Comparison of ENCODE assay signal across 8 cellular contexts in genomic region chr4:140150636-140150885, GRCh38. TPM values are rescaled to one million over a fixed set of nuclear protein-coding genes. Genes with fewer than 3 reads are reported as not detected.
DNase-seq lines count a peak whose midpoint lies in the region; ATAC-seq, FAIRE-seq and TF ChIP-seq lines count a peak whose summit lies in the region.

No MANE protein-coding gene starts in this region.

- H3K4me1 ChIP-seq in Karpas-422 (ENCODE audit: low read length) (peaks cover 53% of the 10 kb centered on the region), GM12878 (ENCODE audit: control insufficient read depth, insufficient read depth, low read length) (peaks cover 10% of the 10 kb centered on the region), liver (ENCODE audit: control insufficient read depth in 4 of 4, insufficient read depth in 4 of 4, low read length in 3 of 4) (peaks cover 6 to 32% (median 23%) of the 10 kb centered on the region in 4 donors), subcutaneous abdominal adipose tissue (ENCODE audit: control insufficient read depth in 5 of 5, insufficient read depth in 5 of 5, low read length in 5 of 5) (peaks cover 0 to 36% (median 29%) of the 10 kb centered on the region in 5 donors)

- no peak for TF ChIP-seq POLR2A in GM12878 (IDR thresholded peaks at IDR 0.05; ENCODE audit: low read depth, low read length)

- intact Hi-C loops in CD4-positive, alpha-beta T cell (cut with DNase I, micrococcal nuclease): loop anchor here (1.0 to 10.0 kb wide), 14 partner anchors 27 to 848 kb away; partner anchors contain the start of genes ELMOD2 (in 2 of the 2), NAA15 (in 1 of the 2), NDUFC1 (in 1 of the 2) and RAB33B (in 1 of the 2)
- intact Hi-C loops in GM12878 (cut with micrococcal nuclease; ENCODE audit: unreplicated experiment): no loop called here

- H4K20me1 ChIP-seq in Karpas-422 (ENCODE audit: insufficient read depth, low read depth, low read length): peaks cover 10% of the 10 kb centered on the region; the same call in 1 of the 2 replicates
- H4K20me1 ChIP-seq in GM12878 (ENCODE audit: control insufficient read depth, insufficient read depth): no peaks in the 10 kb centered on the region

- no peak for ATAC-seq in CD4-positive, alpha-beta T cell (ENCODE audit: poor library complexity)
- ATAC-seq in GM12878 (no peak), GM21390 (IDR thresholded peaks at IDR 0.05; ENCODE audit: unreplicated experiment) (no peak)

- H3K9me3 ChIP-seq in CD4-positive, alpha-beta T cell (ENCODE audit: control insufficient read depth, low read length): no peaks in the 10 kb centered on the region
- H3K9me3 ChIP-seq in Karpas-422 (ENCODE audit: low read length) (no peaks in the 10 kb centered on the region), GM12878 (replicated peaks; ENCODE audit: control insufficient read depth, insufficient read depth, low read length) (no peaks in the 10 kb centered on the region), liver (ENCODE audit: control insufficient read depth in 4 of 4, low read length in 3 of 4) (no peaks in the 10 kb centered on the region), subcutaneous abdominal adipose tissue (ENCODE audit: control insufficient read depth in 5 of 5, low read length in 5 of 5) (no peaks in the 10 kb centered on the region)

- H3K4me3 Mint-ChIP-seq in CD4-positive, alpha-beta T cell: peak overlapping the region; percentile 97

- H3K4me3 ChIP-seq in Karpas-422 (ENCODE audit: low read length) (peak overlapping the region; percentile 80), GM12878 (peak overlapping the region; percentile 51; the same call in 1 of the 2 replicates), liver (ENCODE audit: low read depth in 1 of 3, low read length in 3 of 3) (peak overlapping the region; percentile 66 to 84 (median 84)), subcutaneous abdominal adipose tissue (ENCODE audit: low read depth in 1 of 5, low read length in 5 of 5) (peak overlapping the region; percentile 79 to 97 (median 92))

- H2AFZ ChIP-seq in Karpas-422 (ENCODE audit: low read length): peak overlapping the region; percentile 44; the same call in 1 of the 2 replicates
- H2AFZ ChIP-seq in GM12878 (ENCODE audit: control insufficient read depth, low read depth, low read length): no peak overlapping the region

- no peaks in the 10 kb centered on the region for H3K9me3 Mint-ChIP-seq in CD4-positive, alpha-beta T cell

- POLR2A ChIA-PET in CD4-positive, alpha-beta T cell (lab: Charles Lee): interaction anchor here (0.6 to 5.4 kb wide), 24 partner anchors 8 to 850 kb away, joined by 3 to 58 read pairs (median 5); partner anchors contain the start of genes ELMOD2, NAA15, SCOC and SETD7
- POLR2A ChIA-PET in GM12878 (lab: Charles Lee): no interaction called here

- H3K36me3 ChIP-seq in Karpas-422 (ENCODE audit: insufficient read depth, low read length) (no peaks in the 10 kb centered on the region), GM12878 (ENCODE audit: control insufficient read depth in 2 of 2, insufficient read depth in 2 of 2, low read length in 1 of 2) (no peaks in the 10 kb centered on the region), liver (ENCODE audit: control insufficient read depth in 4 of 4, insufficient read depth in 3 of 4, low read depth in 1 of 4, low read length in 3 of 4) (no peaks in the 10 kb centered on the region), subcutaneous abdominal adipose tissue (ENCODE audit: control insufficient read depth in 5 of 5, insufficient read depth in 5 of 5, low read length in 5 of 5) (no peaks in the 10 kb centered on the region)

- no peak for TF ChIP-seq RAD21 in GM12878 (IDR thresholded peaks at IDR 0.05; ENCODE audit: insufficient read depth, low read depth, low read length)
- no peak for TF ChIP-seq RAD21 in liver (IDR thresholded peaks at IDR 0.05)

- H3K27ac ChIP-seq in CD4-positive, alpha-beta T cell (ENCODE audit: low read depth, low read length): peak overlapping the region; percentile 89
- H3K27ac ChIP-seq in Karpas-422 (ENCODE audit: low read length): peak overlapping the region; percentile 97
- H3K27ac ChIP-seq in GM12878 (ENCODE audit: control insufficient read depth, insufficient read depth): no peak overlapping the region
- H3K27ac ChIP-seq in liver (ENCODE audit: low read depth in 1 of 2, low read length in 2 of 2): peak overlapping the region; percentile 97 to 99
- peak overlapping the region; percentile 93 for H3K27ac ChIP-seq in subcutaneous abdominal adipose tissue (ENCODE audit: low read depth, low read length)

- in situ Hi-C loops in GM12878 (cut with MboI): no loop called here

- 2% methylated on average over 7 of the region's 13 CpGs for WGBS in GM12878 (ENCODE audit: insufficient coverage, insufficient replicate concordance, low lambda C conversion rate, missing lambda C conversion rate)
- WGBS in liver: 2% methylated on average over 13 of the region's 13 CpGs

- peaks cover 36% of the 10 kb centered on the region for H3K36me3 Mint-ChIP-seq in CD4-positive, alpha-beta T cell (ENCODE audit: low read depth)

- H3K27me3 Mint-ChIP-seq in CD4-positive, alpha-beta T cell: no peaks in the 10 kb centered on the region

- H3K27ac Mint-ChIP-seq in CD4-positive, alpha-beta T cell: peak overlapping the region; percentile 97

- FAIRE-seq in GM12878 (lab: Jason Lieb, UNC): no peak

- H3K4me2 ChIP-seq in Karpas-422 (ENCODE audit: low read depth, low read length, poor library complexity, severe bottlenecking) (peak overlapping the region; percentile 83), GM12878 (ENCODE audit: control insufficient read depth, insufficient read depth) (peak overlapping the region; percentile 75)

- H3K4me1 Mint-ChIP-seq in CD4-positive, alpha-beta T cell (ENCODE audit: low read depth): peaks cover 28% of the 10 kb centered on the region

- no peak for TF ChIP-seq EP300 in GM12878 (IDR thresholded peaks at IDR 0.05; ENCODE audit: borderline replicate concordance in 1 of 2, control insufficient read depth in 1 of 2, low read depth in 2 of 2, low read length in 2 of 2)

- TF ChIP-seq CTCF in CD4-positive, alpha-beta T cell (IDR thresholded peaks at IDR 0.05): no peak
- no peak for TF ChIP-seq CTCF in GM12878 (IDR thresholded peaks at IDR 0.05 in 2 of 3, conservative IDR thresholded peaks at IDR 0.05 in 1 of 3; ENCODE audit: control insufficient read depth in 2 of 3, extremely low read depth in 1 of 3, insufficient read depth in 1 of 3, low read depth in 3 of 3, low read length in 3 of 3)
- no peak for TF ChIP-seq CTCF in liver (IDR thresholded peaks at IDR 0.05; ENCODE audit: low read depth, low read length, missing input control)

- RAD21 ChIA-PET in GM12878 (lab: Charles Lee; ENCODE audit: unreplicated experiment): no interaction called here

- no peaks in the 10 kb centered on the region for H3K27me3 ChIP-seq in CD4-positive, alpha-beta T cell (ENCODE audit: control insufficient read depth, insufficient read depth, low read length)
- H3K27me3 ChIP-seq in Karpas-422 (ENCODE audit: low read length): no peaks in the 10 kb centered on the region
- H3K27me3 ChIP-seq in GM12878 (replicated peaks in 1 of 2; ENCODE audit: control insufficient read depth in 2 of 2, insufficient read depth in 2 of 2, low read length in 1 of 2): peaks cover 10 to 31% of the 10 kb centered on the region in 2 experiments
- H3K27me3 ChIP-seq in liver (ENCODE audit: control insufficient read depth in 4 of 4, insufficient read depth in 4 of 4, low read length in 3 of 4): no peaks in the 10 kb centered on the region
- H3K27me3 ChIP-seq in subcutaneous abdominal adipose tissue (ENCODE audit: control insufficient read depth in 5 of 5, insufficient read depth in 4 of 5, low read length in 5 of 5): no peaks in the 10 kb centered on the region

- no TSS peak for BruUV-seq in GM12878 (replicated peaks; lab: Mats Ljungman, UMichigan)

- H3K9me2 ChIP-seq in Karpas-422 (replicated peaks; ENCODE audit: insufficient read depth, low read length): no peaks in the 10 kb centered on the region

- H3K79me2 ChIP-seq in Karpas-422 (ENCODE audit: low read length): peaks cover 47% of the 10 kb centered on the region
- no peaks in the 10 kb centered on the region for H3K79me2 ChIP-seq in GM12878 (ENCODE audit: control insufficient read depth, insufficient read depth, low read length)

- CTCF ChIA-PET in CD4-positive, alpha-beta T cell (lab: Charles Lee): interaction anchor here (1.4 kb wide), 1 partner anchor 138 kb away, joined by 4 read pairs; no protein-coding TSS in a partner anchor
- CTCF ChIA-PET in GM12878 (lab: Yijun Ruan, JAX): no interaction called here

- SMC1A ChIA-PET in GM12878 (lab: Charles Lee; ENCODE audit: uncharacterized antibody, unreplicated experiment): no interaction called here

- H3K9ac ChIP-seq in Karpas-422 (ENCODE audit: low read length): peak overlapping the region; percentile 89
- no peak overlapping the region for H3K9ac ChIP-seq in GM12878 (ENCODE audit: control insufficient read depth, insufficient read depth, low read length)
- H3K9ac ChIP-seq in liver (ENCODE audit: low read depth in 1 of 2, low read length in 2 of 2): peak overlapping the region; percentile 67 to 94
- peak overlapping the region; percentile 69 to 88 (median 73) for H3K9ac ChIP-seq in subcutaneous abdominal adipose tissue (ENCODE audit: low read length in 5 of 5)

- peak in 2 of 10 experiments; percentile 52 to 76 for DNase-seq in CD4-positive, alpha-beta T cell
- DNase-seq in Karpas-422: no peak
- DNase-seq in GM12878 (ENCODE audit: low read depth, low spot score): no peak
- DNase-seq in SK-N-DZ (ENCODE audit: low spot score): no peak
- no peak for DNase-seq in NCI-H774 (lab: John Stamatoyannopoulos, UW)

RNA-seq across cellular contexts. Expression of gene MAML3, which starts 3.4 kb away (rescaled TPM):
- total RNA-seq in CD4-positive, alpha-beta T cell: 1 to 10 TPM; 2.5 to 2.9 TPM
- 20.0 and 20.8 TPM in 2 replicates for total RNA-seq in Karpas-422 (2014; rRNA removed; shearing (Covaris generic); ENCODE audit: low replicate concordance)
- 0.10 and 0.27 TPM in 2 replicates for total RNA-seq in GM12878 (2013; cell fraction: nucleolus; rRNA removed)
- 0.05 and 0.06 TPM in 2 replicates for total RNA-seq in GM12878 (2014; rRNA removed)
- 0.04 and 0.05 TPM in 2 replicates for total RNA-seq in GM12878 (2014; rRNA removed; fragmentation: Illumina TruSeq; extraction: Trizol)
- 0.16 and 0.28 TPM in 2 replicates for total RNA-seq in GM12878 (2021)
- not detected for polyA plus RNA-seq in GM12878 (2011; ENCODE audit: low read depth)
- polyA plus RNA-seq in GM12878 (2011; rRNA removed): 0.20 and 0.53 TPM in 2 replicates
- 0.20 and 0.24 TPM in 2 replicates for polyA plus RNA-seq in GM12878 (2011; cell fraction: cytosol; rRNA removed)
- 0.22 and 0.28 TPM in 2 replicates for polyA plus RNA-seq in GM12878 (2011; cell fraction: nucleus; rRNA removed)
- 0.03 TPM in 1 of 2 replicates, not detected in the other for polyA plus RNA-seq in GM12878 (2012)
- polyA plus RNA-seq in GM12878 (2014; fragmentation: Illumina TruSeq; extraction: Trizol): 0.06 TPM in 1 of 2 replicates, not detected in the other
- under 1 TPM in 1 of 2 experiments, not detected in 1; under 0.01 TPM for polyA plus RNA-seq in GM12878 (2014; fragmentation: Nextera tagmentation; extraction: Ambion mirVana)
- polyA plus RNA-seq in GM12878 (2014; rRNA removed): 0.03 and 0.04 TPM in 2 replicates
- under 1 TPM in 1 of 2 experiments, not detected in 1; 0.09 TPM for polyA plus RNA-seq in GM12878 (2016; fragmentation: Nextera tagmentation; extraction: Ambion mirVana)
- 0.66 and 0.77 TPM in 2 replicates for polyA minus RNA-seq in GM12878 (2011; rRNA and poly(A)+ RNA removed)
- polyA minus RNA-seq in GM12878 (2011; cell fraction: cytosol; rRNA and poly(A)+ RNA removed): 0.27 and 0.31 TPM in 2 replicates
- 1.5 and 2.0 TPM in 2 replicates for polyA minus RNA-seq in GM12878 (2011; cell fraction: nucleus; rRNA and poly(A)+ RNA removed)
- total RNA-seq in liver: 1 to 10 TPM; 3.2 to 4.3 TPM
- polyA plus RNA-seq in liver: 1 to 10 TPM; 1.3 to 2.2 TPM
- polyA plus RNA-seq in SK-N-DZ (2014; cell fraction: cytosol; rRNA removed): 7.9 TPM in 2 replicates
- 3.5 and 5.0 TPM in 2 replicates for polyA plus RNA-seq in SK-N-DZ (2014; cell fraction: nucleus; rRNA removed)
